Comparison of ENCODE assay signal across 8 cellular contexts in the genomic region with DNA sequence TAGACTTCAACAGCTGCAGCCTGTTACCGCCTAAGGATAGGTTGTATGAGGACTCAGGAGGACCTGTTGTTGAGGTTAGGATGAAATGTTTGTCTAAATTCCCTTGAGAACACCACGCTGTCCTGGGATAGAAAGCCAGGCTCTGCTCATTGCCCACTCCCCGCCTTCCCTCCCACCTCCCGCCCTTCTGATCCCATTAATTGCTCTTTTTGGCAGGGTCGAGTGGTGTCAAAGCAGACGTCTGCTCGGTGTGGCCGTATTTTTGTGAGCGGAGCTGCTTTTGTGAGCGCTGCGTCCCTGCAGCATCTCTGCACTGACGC.
A peak's percentile ranks its signal among the peaks of the same experiment; 100 is the strongest.
DNase-seq lines count a peak whose midpoint lies in the region; ATAC-seq and TF ChIP-seq lines count a peak whose summit lies in the region.

No MANE protein-coding gene starts in this region.

- H3K36me3 Mint-ChIP-seq in CD8-positive, alpha-beta memory T cell: no peaks in the 10 kb centered on the region

- peak overlapping the region; percentile 85 for H2AFZ ChIP-seq in parathyroid adenoma

- H3K9me3 ChIP-seq in CD8-positive, alpha-beta memory T cell (ENCODE audit: low read length): no peaks in the 10 kb centered on the region
- H3K9me3 ChIP-seq in Panc1 (ENCODE audit: control insufficient read depth, insufficient read depth, low read depth, low read length) (no peaks in the 10 kb centered on the region), esophagus (ENCODE audit: control insufficient read depth in 2 of 2, insufficient read depth in 1 of 2, low read depth in 1 of 2, low read length in 1 of 2) (no peaks in the 10 kb centered on the region), parathyroid adenoma (ENCODE audit: control insufficient read depth, low read length) (no peaks in the 10 kb centered on the region)

- H3K36me3 ChIP-seq in CD8-positive, alpha-beta memory T cell (ENCODE audit: insufficient read depth, low read length): no peaks in the 10 kb centered on the region
- no peaks in the 10 kb centered on the region for H3K36me3 ChIP-seq in Panc1 (ENCODE audit: control insufficient read depth, insufficient read depth, low read length)
- H3K36me3 ChIP-seq in esophagus (ENCODE audit: control insufficient read depth in 2 of 2, insufficient read depth in 2 of 2, low read length in 1 of 2): no peaks in the 10 kb centered on the region
- no peaks in the 10 kb centered on the region for H3K36me3 ChIP-seq in parathyroid adenoma (ENCODE audit: control insufficient read depth, insufficient read depth, low read length)

- peak overlapping the region; percentile 46 for H3K4me3 ChIP-seq in CD8-positive, alpha-beta memory T cell (ENCODE audit: low read length)
- H3K4me3 ChIP-seq in Panc1 (ENCODE audit: low read depth in 2 of 2, low read length in 2 of 2): peak overlapping the region; percentile 50 to 62
- peak overlapping the region; percentile 39 to 44 for H3K4me3 ChIP-seq in esophagus (ENCODE audit: low read depth in 1 of 2, low read length in 2 of 2)
- H3K4me3 ChIP-seq in parathyroid adenoma (ENCODE audit: low read depth, low read length): peak overlapping the region; percentile 54

- TF ChIP-seq CTCF in Panc1 (IDR thresholded peaks at IDR 0.05): no peak
- no peak for TF ChIP-seq CTCF in parathyroid adenoma (IDR thresholded peaks at IDR 0.05)

- peaks cover 0 to 3% (median 0%) of the 10 kb centered on the region in 5 donors for H3K9me3 Mint-ChIP-seq in CD8-positive, alpha-beta memory T cell

- CTCF ChIA-PET in CD8-positive, alpha-beta memory T cell (lab: Charles Lee): no interaction called here
- CTCF ChIA-PET in Panc1 (lab: Charles Lee): interaction anchor here (0.5 to 1.3 kb wide), 3 partner anchors 111 to 458 kb away, joined by 3 read pairs; no protein-coding TSS in a partner anchor

- intact Hi-C loops in Panc1 (cut with micrococcal nuclease; ENCODE audit: unreplicated experiment): loop anchor here (10.0 kb wide), 1 partner anchor 309 kb away; a partner anchor contains a TSS

- DNase-seq in CD8-positive, alpha-beta memory T cell: no peak
- DNase-seq in Panc1 (ENCODE audit: low read depth, low spot score) (peak; percentile 2), NCI-H1694 (lab: John Stamatoyannopoulos, UW) (no peak), NCI-H146 (lab: John Stamatoyannopoulos, UW) (no peak), SHP77 treated with DMSO at 0.1 percent for 48 hours (lab: John Stamatoyannopoulos, UW) (no peak)

- POLR2A ChIA-PET in CD8-positive, alpha-beta memory T cell (lab: Charles Lee): interaction anchor here (0.6 kb wide), 1 partner anchor 546 kb away, joined by 3 read pairs; no protein-coding TSS in a partner anchor
- POLR2A ChIA-PET in Panc1 (lab: Charles Lee): interaction anchor here (0.7 kb wide), 1 partner anchor 42 kb away, joined by 8 read pairs; no protein-coding TSS in a partner anchor

- peak overlapping the region; percentile 98 for H3K4me2 ChIP-seq in parathyroid adenoma (ENCODE audit: low read length)

- ATAC-seq in Panc1 (peak; percentile 18; the same call in 1 of the 2 replicates), HG02623 (IDR thresholded peaks at IDR 0.05; ENCODE audit: unreplicated experiment) (no peak)

- H3K4me1 Mint-ChIP-seq in CD8-positive, alpha-beta memory T cell: peaks cover 16 to 18% (median 17%) of the 10 kb centered on the region in 3 donors

- peaks cover 19 to 68% of the 10 kb centered on the region in 2 donors for H3K27me3 Mint-ChIP-seq in CD8-positive, alpha-beta memory T cell

- in situ Hi-C loops in Panc1 (cut with HindIII; ENCODE audit: low pct_unique_long_range_greater_than_20kb, low sequenced_read_pairs): no loop called here

- H3K27ac ChIP-seq in CD8-positive, alpha-beta memory T cell (ENCODE audit: low read depth, low read length): no peak overlapping the region
- H3K27ac ChIP-seq in Panc1 (ENCODE audit: low read length): peak overlapping the region; percentile 92
- H3K27ac ChIP-seq in esophagus (ENCODE audit: low read depth in 2 of 2, low read length in 1 of 2): peak overlapping the region in 1 of 2 donors; percentile 26
- peak overlapping the region; percentile 90 for H3K27ac ChIP-seq in parathyroid adenoma

- no peaks in the 10 kb centered on the region for H3K4me1 ChIP-seq in CD8-positive, alpha-beta memory T cell (ENCODE audit: insufficient read depth, low read length)
- H3K4me1 ChIP-seq in Panc1 (ENCODE audit: control insufficient read depth, insufficient read depth, low read length): peaks cover 21% of the 10 kb centered on the region
- H3K4me1 ChIP-seq in esophagus (ENCODE audit: control insufficient read depth in 2 of 2, insufficient read depth in 2 of 2, low read length in 1 of 2): peaks cover 3 to 6% of the 10 kb centered on the region in 2 donors
- peaks cover 2% of the 10 kb centered on the region for H3K4me1 ChIP-seq in parathyroid adenoma

- peak overlapping the region in 6 of 7 donors; percentile 23 to 82 (median 54) for H3K4me3 Mint-ChIP-seq in CD8-positive, alpha-beta memory T cell

- 1 to 2% methylated on average over 12 of the region's 12 CpGs for WGBS in esophagus, 2 donors

- BruUV-seq in Panc1 (replicated peaks; lab: Mats Ljungman, UMichigan): no TSS peak

- H3K9ac ChIP-seq in parathyroid adenoma: no peak overlapping the region

- H3K27me3 ChIP-seq in CD8-positive, alpha-beta memory T cell (ENCODE audit: insufficient read depth, low read length, poor library complexity, severe bottlenecking): peaks cover 6% of the 10 kb centered on the region
- H3K27me3 ChIP-seq in Panc1 (ENCODE audit: control insufficient read depth, insufficient read depth, low read length): no peaks in the 10 kb centered on the region
- H3K27me3 ChIP-seq in esophagus (ENCODE audit: control insufficient read depth in 1 of 2, insufficient read depth in 2 of 2, low read length in 2 of 2): no peaks in the 10 kb centered on the region
- no peaks in the 10 kb centered on the region for H3K27me3 ChIP-seq in parathyroid adenoma (ENCODE audit: control insufficient read depth, insufficient read depth, low read length)

- H3K27ac Mint-ChIP-seq in CD8-positive, alpha-beta memory T cell: peak overlapping the region in 1 of 8 donors; percentile 6

- H3K79me2 ChIP-seq in parathyroid adenoma: no peaks in the 10 kb centered on the region
